In the genomic region with DNA sequence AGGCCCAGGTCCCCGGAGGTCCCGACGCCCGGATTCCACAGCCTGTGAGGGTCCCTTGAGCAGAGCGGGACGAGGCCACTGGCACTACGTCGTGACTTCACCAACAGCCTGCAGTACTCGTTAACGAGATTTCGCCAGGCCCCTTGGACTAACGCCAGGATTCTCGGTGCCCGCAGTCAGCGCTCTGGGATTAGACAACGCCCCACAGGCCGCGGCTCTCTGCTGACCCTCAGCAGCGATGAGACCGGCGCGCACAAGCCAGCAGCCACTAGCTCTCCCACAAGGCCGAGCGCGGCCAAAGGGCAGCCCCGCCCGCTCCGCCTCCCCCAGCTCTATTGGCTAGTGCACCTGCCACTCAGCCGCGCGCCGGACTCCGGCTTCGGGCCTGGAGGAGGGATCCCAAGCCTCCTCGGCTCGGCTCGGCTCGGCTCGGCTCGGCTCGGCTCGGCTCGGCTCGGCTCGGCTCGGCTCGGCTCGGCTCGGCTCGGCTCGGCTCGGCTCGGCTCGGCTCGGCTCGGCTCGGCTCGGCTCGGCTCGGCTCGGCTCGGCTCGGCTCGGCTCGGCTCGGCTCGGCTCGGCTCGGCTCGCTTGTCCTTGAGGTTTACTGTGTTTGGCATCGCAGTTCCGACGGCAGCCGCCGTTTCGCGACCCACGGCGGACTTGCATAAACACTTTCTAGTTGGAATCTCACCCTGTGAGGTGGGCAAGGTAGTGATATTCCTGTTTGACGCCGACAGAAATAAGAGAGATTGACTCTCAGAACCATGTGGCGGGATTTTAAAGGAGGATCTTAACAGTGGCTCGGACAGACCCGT, we compare ENCODE assay signal across 8 cellular contexts.
DNase-seq lines count a peak whose midpoint lies in the region; ATAC-seq and TF ChIP-seq lines count a peak whose summit lies in the region.

No MANE protein-coding gene starts in this region.

- peaks cover 17% of the 10 kb centered on the region for H3K4me1 Mint-ChIP-seq in neural crest cell

- no peaks in the 10 kb centered on the region for H3K36me3 ChIP-seq in RWPE2 (ENCODE audit: low read depth)
- no peaks in the 10 kb centered on the region for H3K36me3 ChIP-seq in stomach smooth muscle (ENCODE audit: control insufficient read depth in 2 of 2, insufficient read depth in 2 of 2, low read length in 2 of 2)

- H3K27ac ChIP-seq in RWPE2 (ENCODE audit: poor library complexity, severe bottlenecking) (peak overlapping the region; percentile 69), stomach smooth muscle (ENCODE audit: low read length) (peak overlapping the region; percentile 95)

- peak overlapping the region; percentile 96 to 97 for H3K9ac ChIP-seq in stomach smooth muscle (ENCODE audit: low read length in 2 of 2)

- no peaks in the 10 kb centered on the region for H3K27me3 ChIP-seq in RWPE2 (ENCODE audit: insufficient read depth, poor library complexity, severe bottlenecking)
- H3K27me3 ChIP-seq in stomach smooth muscle (ENCODE audit: control insufficient read depth in 1 of 2, insufficient read depth in 2 of 2, low read length in 2 of 2): no peaks in the 10 kb centered on the region

- H3K9me3 Mint-ChIP-seq in neural crest cell: no peaks in the 10 kb centered on the region

- no peaks in the 10 kb centered on the region for H3K36me3 Mint-ChIP-seq in neural crest cell (ENCODE audit: low read depth)

- peak; percentile 96 for ATAC-seq in RWPE2 (ENCODE audit: low read depth)

- TF ChIP-seq CTCF in LNCaP clone FGC (IDR thresholded peaks at IDR 0.05; ENCODE audit: control insufficient read depth, extremely low read depth, insufficient read depth) (no peak), RWPE2 (IDR thresholded peaks at IDR 0.05; ENCODE audit: poor library complexity, severe bottlenecking) (no peak), foreskin fibroblast (IDR thresholded peaks at IDR 0.05; ENCODE audit: low read depth, low read length) (no peak), neural crest cell (conservative IDR thresholded peaks at IDR 0.05) (peak; percentile 40)

- peak; percentile 99 for DNase-seq in ELF-1 (ENCODE audit: low read depth, low spot score)
- peak; percentile 84 for DNase-seq in H4 (ENCODE audit: low spot score)
- peak; percentile 73 for DNase-seq in LNCaP clone FGC (ENCODE audit: low read depth)
- DNase-seq in RWPE2 (ENCODE audit: low spot score): peak; percentile 94
- DNase-seq in activated gamma-delta T cell treated with Interleukin-2 at 50 U/mL for 16 hours: peak; percentile 93
- peak; percentile 96 to 98 for DNase-seq in foreskin fibroblast
- DNase-seq in neural crest cell (ENCODE audit: low read depth, low spot score): peak; percentile 100

- H3K9me3 ChIP-seq in RWPE2 (ENCODE audit: severe bottlenecking) (no peaks in the 10 kb centered on the region), stomach smooth muscle (ENCODE audit: control insufficient read depth in 2 of 2, low read length in 2 of 2) (no peaks in the 10 kb centered on the region)

- peak overlapping the region; percentile 91 for H3K4me3 Mint-ChIP-seq in neural crest cell

- peaks cover 6% of the 10 kb centered on the region for H3K27me3 Mint-ChIP-seq in neural crest cell (ENCODE audit: low read depth)

- H3K4me1 ChIP-seq in RWPE2 (ENCODE audit: insufficient read depth, poor library complexity, severe bottlenecking) (peaks cover 21% of the 10 kb centered on the region), stomach smooth muscle (ENCODE audit: control insufficient read depth, insufficient read depth, low read length) (peaks cover 9% of the 10 kb centered on the region)

- H3K4me3 ChIP-seq in LNCaP clone FGC (ENCODE audit: low read depth, low read length) (peak overlapping the region; percentile 54), RWPE2 (ENCODE audit: severe bottlenecking) (peak overlapping the region; percentile 35), foreskin fibroblast (ENCODE audit: low read depth in 1 of 2, low read length in 2 of 2) (peak overlapping the region; percentile 56 to 67), stomach smooth muscle (ENCODE audit: low read length in 2 of 2) (peak overlapping the region; percentile 81 to 97)

- H3K27ac Mint-ChIP-seq in neural crest cell (ENCODE audit: unreplicated experiment): peak overlapping the region; percentile 98

Comparison
In these comparisons a context has a peak if more than half of its experiments do, and no peak if none do; other contexts are left out.
1. Peak in every context shown above with its lines: DNase-seq, ATAC-seq, H3K4me3 ChIP-seq and H3K27ac ChIP-seq.
2. H3K4me3 ChIP-seq: peak in every context shown above with its lines; median percentile 89 in stomach smooth muscle; 62 in foreskin fibroblast; 54 in LNCaP clone FGC; 35 in RWPE2.